In genomic region chr12:48084066-48084465, GRCh38 we compare ENCODE assay signal across 8 cellular contexts. TPM values are rescaled to one million over a fixed set of nuclear protein-coding genes. Genes with fewer than 3 reads are reported as not detected.
DNase-seq lines count a peak whose midpoint lies in the region; ATAC-seq and TF ChIP-seq lines count a peak whose summit lies in the region.

No MANE protein-coding gene starts in this region.

- DNase-seq in DMS79 treated with DMSO at 0.1 percent for 48 hours (lab: John Stamatoyannopoulos, UW) (peak; percentile 5), DMS79 (lab: John Stamatoyannopoulos, UW) (no peak), OCI-M1 (lab: John Stamatoyannopoulos, UW) (peak; percentile 21), epithelial cell of proximal tubule (ENCODE audit: low read depth) (no peak), retina (peak; percentile 12), SKM-1 (lab: John Stamatoyannopoulos, UW; ENCODE audit: unreplicated experiment) (no peak)

- no peak overlapping the region for H3K4me3 ChIP-seq in epithelial cell of proximal tubule (ENCODE audit: low read depth, low read length)

- ATAC-seq in HG02870 (IDR thresholded peaks at IDR 0.05; ENCODE audit: unreplicated experiment) (no peak), GM21515 (IDR thresholded peaks at IDR 0.05; ENCODE audit: unreplicated experiment) (no peak)

- peak; percentile 34 for TF ChIP-seq CTCF in epithelial cell of proximal tubule (conservative IDR thresholded peaks at IDR 0.05; ENCODE audit: low read depth, low read length)

RNA-seq across cellular contexts. Expression of gene SENP1, which starts 21.8 kb away (rescaled TPM):
- total RNA-seq in epithelial cell of proximal tubule = 10.3 and 15.5 TPM in 2 replicates

RNA-seq across cellular contexts. Expression of gene PFKM, which starts 35.1 kb away (rescaled TPM):
- 23.9 and 42.5 TPM in 2 replicates for total RNA-seq in epithelial cell of proximal tubule

Comparison
In these comparisons a context has a peak if more than half of its experiments do, and no peak if none do; other contexts are left out.
1. DNase-seq: peak in DMS79 treated with DMSO at 0.1 percent for 48 hours (single experiment), OCI-M1 (single experiment) and retina (single experiment); none in DMS79 (single experiment), epithelial cell of proximal tubule (single experiment) and SKM-1 (single experiment).